In the genomic region with DNA sequence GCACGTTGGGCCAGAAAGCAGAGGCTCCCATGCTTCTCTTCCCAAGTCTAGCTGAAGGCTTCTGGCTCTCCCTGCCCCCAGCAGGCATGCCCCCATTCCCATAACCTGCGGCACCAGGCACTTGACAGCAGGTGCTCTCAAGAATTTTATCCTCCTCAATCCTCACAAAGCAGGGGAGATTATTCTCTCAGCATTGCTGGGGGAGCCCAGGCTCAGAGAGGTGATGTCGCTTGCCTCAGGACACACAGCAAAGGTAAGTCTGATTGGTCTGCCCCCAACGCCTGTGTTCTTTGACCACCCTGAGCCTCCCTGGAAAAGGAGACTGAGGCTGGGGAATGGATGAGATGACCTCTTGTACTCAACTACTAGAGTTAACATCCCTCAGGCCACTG, we compare ENCODE assay signal across 26 cellular contexts. TPM values are rescaled to one million over a fixed set of nuclear protein-coding genes. Genes with fewer than 3 reads are reported as not detected.
"Had no signal": no experiment of that assay in that cellular context is flagged by ENCODE, and none has a peak within 500 bp of the region (broad histone marks: within the 10 kb centered on the region; RNA-seq: fewer than 3 reads in every experiment).

No MANE protein-coding gene starts in this region.

- DNase-seq: activated CD8-positive, alpha-beta memory T cell treated with anti-CD3 and anti-CD28 coated beads, Interleukin-2, amount 50 U/mL, for 4 hours; activated T-cell treated with anti-CD3 and anti-CD28 coated beads, Interleukin-2, amount 50 U/mL, for 24 hours; brain microvascular endothelial cell; dermis blood vessel endothelial cell; effector memory CD8-positive, alpha-beta T cell; heart left ventricle; islet precursor cell; lower lobe of right lung; mesendoderm; naive thymus-derived CD8-positive, alpha-beta T cell; stimulated activated CD4-positive, alpha-beta T cell treated with anti-CD3 and anti-CD28 coated beads, Interleukin-12 subunit alpha, Interleukin-12 subunit beta, amount 100 ng/mL, for 4 hours; stimulated activated CD4-positive, alpha-beta T cell treated with anti-CD3 and anti-CD28 coated beads, Interleukin-4, amount 100 ng/mL, for 4 hours; T-helper 9 cell; uterus had no signal

- H3K9me3 Mint-ChIP-seq: activated naive CD4-positive, alpha-beta T cell treated with anti-CD3 and anti-CD28 coated beads, Interleukin-2, amount 50 U/mL, for 72 hours; activated T-cell treated with anti-CD3 and anti-CD28 coated beads, Interleukin-2, amount 50 U/mL, for 24 hours; activated T-helper 17 cell treated with anti-CD3 and anti-CD28 coated beads, Interleukin-2, amount 50 U/mL, for 72 hours; effector memory CD8-positive, alpha-beta T cell; naive thymus-derived CD8-positive, alpha-beta T cell; stimulated activated naive CD8-positive, alpha-beta T cell treated with anti-CD3 and anti-CD28 coated beads, Interleukin-15, Interleukin-2, amounts not matched to agents 100 ng/mL and 50 ng/mL, for 24 hours; WTC11 had no signal

- H3K27me3 ChIP-seq: adrenal gland, ascending aorta, brain microvascular endothelial cell, heart left ventricle, ovary, right atrium auricular region, suprapubic skin, tibial nerve, uterus had no signal

- H3K27ac Mint-ChIP-seq: activated naive CD4-positive, alpha-beta T cell treated with anti-CD3 and anti-CD28 coated beads, Interleukin-2, amount 50 U/mL, for 72 hours; activated T-cell treated with anti-CD3 and anti-CD28 coated beads, Interleukin-2, amount 50 U/mL, for 24 hours; activated T-helper 17 cell treated with anti-CD3 and anti-CD28 coated beads, Interleukin-2, amount 50 U/mL, for 72 hours; naive thymus-derived CD8-positive, alpha-beta T cell; stimulated activated naive CD8-positive, alpha-beta T cell treated with anti-CD3 and anti-CD28 coated beads, Interleukin-15, Interleukin-2, amounts not matched to agents 100 ng/mL and 50 ng/mL, for 24 hours; WTC11 had no signal

- ATAC-seq: activated naive CD4-positive, alpha-beta T cell treated with anti-CD3 and anti-CD28 coated beads, Interleukin-2, amount 50 U/mL, for 72 hours; activated T-helper 17 cell treated with anti-CD3 and anti-CD28 coated beads, Interleukin-2, amount 50 U/mL, for 72 hours; effector memory CD8-positive, alpha-beta T cell; heart left ventricle; lower lobe of right lung; mucosa of descending colon; naive thymus-derived CD8-positive, alpha-beta T cell; psoas muscle; WTC11 had no signal

- H3K36me3 ChIP-seq: ascending aorta, ovary, right atrium auricular region, suprapubic skin, uterus had no signal

- H3K4me1 Mint-ChIP-seq: activated T-helper 17 cell treated with anti-CD3 and anti-CD28 coated beads, Interleukin-2, amount 50 U/mL, for 72 hours had no signal

- H3K4me3 ChIP-seq: adrenal gland, ascending aorta, heart left ventricle, lower lobe of right lung, mucosa of descending colon, ovary, psoas muscle, right atrium auricular region, suprapubic skin, tibial nerve, uterus had no signal

- H3K36me3 Mint-ChIP-seq: activated naive CD4-positive, alpha-beta T cell treated with anti-CD3 and anti-CD28 coated beads, Interleukin-2, amount 50 U/mL, for 72 hours; naive thymus-derived CD8-positive, alpha-beta T cell; WTC11 had no signal

- H3K9me3 ChIP-seq: adrenal gland, ascending aorta, heart left ventricle, lower lobe of right lung, mucosa of descending colon, ovary, psoas muscle, right atrium auricular region, suprapubic skin, tibial nerve, uterus had no signal

- H3K4me3 Mint-ChIP-seq: activated T-cell treated with anti-CD3 and anti-CD28 coated beads, Interleukin-2, amount 50 U/mL, for 24 hours; activated T-helper 17 cell treated with anti-CD3 and anti-CD28 coated beads, Interleukin-2, amount 50 U/mL, for 72 hours; effector memory CD8-positive, alpha-beta T cell; naive thymus-derived CD8-positive, alpha-beta T cell; stimulated activated naive CD8-positive, alpha-beta T cell treated with anti-CD3 and anti-CD28 coated beads, Interleukin-15, Interleukin-2, amounts not matched to agents 100 ng/mL and 50 ng/mL, for 24 hours; WTC11 had no signal

- H3K27ac ChIP-seq: ascending aorta, brain microvascular endothelial cell, lower lobe of right lung, psoas muscle, right atrium auricular region, suprapubic skin, uterus had no signal

RNA-seq across cellular contexts. Expression of a gene that starts 4.8 kb away (rescaled TPM):
- total RNA-seq: naive thymus-derived CD8-positive, alpha-beta T cell had no signal
